ENCODE assay signal across 25 cellular contexts in the genomic region with DNA sequence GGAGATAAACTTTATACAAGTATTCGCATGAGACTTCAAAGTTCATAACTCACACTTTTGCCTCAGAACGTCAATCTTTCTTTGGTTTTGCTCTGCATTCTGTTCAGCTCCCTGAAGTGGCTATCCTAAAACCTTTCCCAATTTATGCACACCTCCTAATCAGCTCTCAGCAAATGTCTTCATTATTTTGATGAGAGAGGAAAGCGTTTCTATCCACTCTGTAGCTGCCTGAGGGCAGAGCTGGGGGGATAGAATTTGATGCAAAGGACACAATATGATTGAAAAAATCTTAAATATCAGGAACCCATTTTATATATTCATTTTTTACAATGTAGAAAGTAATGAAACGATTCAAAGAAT.
DNase-seq lines count a peak whose midpoint lies in the region; ATAC-seq and TF ChIP-seq lines count a peak whose summit lies in the region.
"Had no signal": no experiment of that assay in that cellular context is flagged by ENCODE, and none has a peak within 500 bp of the region (broad histone marks: within the 10 kb centered on the region; RNA-seq: fewer than 3 reads in every experiment).

No MANE protein-coding gene starts in this region.

- H3K36me3 Mint-ChIP-seq in MCF 10A (ENCODE audit: insufficient read depth, unreplicated experiment): no peaks in the 10 kb centered on the region
- H3K36me3 Mint-ChIP-seq in progenitor cell of endocrine pancreas (ENCODE audit: insufficient read depth): peaks cover 2% of the 10 kb centered on the region
- H3K36me3 Mint-ChIP-seq: activated naive CD8-positive, alpha-beta T cell; naive thymus-derived CD4-positive, alpha-beta T cell had no signal

- H3K36me3 ChIP-seq in breast epithelium (no peaks in the 10 kb centered on the region), PC-9 (ENCODE audit: low read depth) (no peaks in the 10 kb centered on the region)
- H3K36me3 ChIP-seq: HAP-1, left lung, tibial nerve had no signal

- intact Hi-C loops in MCF 10A (cut with micrococcal nuclease) (no loop called here), breast epithelium (cut with DNase I; ENCODE audit: low total_unique reads) (no loop called here), PC-9 (cut with micrococcal nuclease; ENCODE audit: unreplicated experiment) (no loop called here)

- H3K4me3 Mint-ChIP-seq in MCF 10A (ENCODE audit: unreplicated experiment): no peak overlapping the region
- no peak overlapping the region for H3K4me3 Mint-ChIP-seq in progenitor cell of endocrine pancreas (ENCODE audit: low read depth)
- H3K4me3 Mint-ChIP-seq: activated CD8-positive, alpha-beta T cell treated with anti-CD3 and anti-CD28 coated beads for 36 hours; activated naive CD8-positive, alpha-beta T cell; central memory CD8-positive, alpha-beta T cell; mesothelial cell of epicardium; naive thymus-derived CD4-positive, alpha-beta T cell had no signal

- H3K4me2 ChIP-seq in PC-9: peak overlapping the region; percentile 37

- POLR2A ChIA-PET in MCF 10A (lab: Yijun Ruan, JAX): interaction anchor here (0.9 to 1.3 kb wide), 5 partner anchors 9 to 178 kb away, joined by 3 to 5 read pairs (median 3); partner anchors contain the start of gene STX7
- POLR2A ChIA-PET in PC-9 (lab: Charles Lee; ENCODE audit: unreplicated experiment): no interaction called here

- H3K9me3 ChIP-seq in breast epithelium (no peaks in the 10 kb centered on the region), PC-9 (ENCODE audit: insufficient read depth, low read depth) (no peaks in the 10 kb centered on the region)
- H3K9me3 ChIP-seq: HAP-1, left lung had no signal

- H2AFZ ChIP-seq in PC-9: no peak overlapping the region

- H3K27ac Mint-ChIP-seq in MCF 10A (ENCODE audit: low read depth, unreplicated experiment) (peak overlapping the region; percentile 14), progenitor cell of endocrine pancreas (peak overlapping the region; percentile 35)
- H3K27ac Mint-ChIP-seq: activated CD8-positive, alpha-beta T cell treated with anti-CD3 and anti-CD28 coated beads for 36 hours; activated naive CD8-positive, alpha-beta T cell; naive thymus-derived CD4-positive, alpha-beta T cell had no signal

- no peaks in the 10 kb centered on the region for H3K4me1 ChIP-seq in breast epithelium
- H3K4me1 ChIP-seq in PC-9 (replicated peaks; ENCODE audit: insufficient read depth): peaks cover 32% of the 10 kb centered on the region
- H3K4me1 ChIP-seq: HAP-1, left lung had no signal

- no peaks in the 10 kb centered on the region for H3K79me2 ChIP-seq in PC-9 (ENCODE audit: low read depth)

- no peak for DNase-seq in MCF 10A (ENCODE audit: unreplicated experiment)
- no peak for DNase-seq in breast epithelium (ENCODE audit: low spot score in 2 of 2)
- no peak for DNase-seq in PC-9
- no peak for DNase-seq in epithelial cell of prostate (ENCODE audit: low read depth, low spot score)
- DNase-seq in progenitor cell of endocrine pancreas (ENCODE audit: low spot score, unreplicated experiment): no peak
- no peak for DNase-seq in NCI-H510A (lab: John Stamatoyannopoulos, UW)
- no peak for DNase-seq in NCI-H1092 (lab: John Stamatoyannopoulos, UW)
- DNase-seq: activated CD8-positive, alpha-beta T cell treated with anti-CD3 and anti-CD28 coated beads for 36 hours; activated effector memory CD4-positive, alpha-beta T cell treated with Interleukin-2 at 50 U/mL for 16 hours; aorta; DMS79; GDM1; left lung; naive thymus-derived CD4-positive, alpha-beta T cell; NCI-H1694 treated with DMSO at 0.1 percent for 48 hours; NCI-H526 treated with DMSO at 0.1 percent for 48 hours; stimulated activated CD4-positive, alpha-beta T cell treated with anti-CD3 and anti-CD28 coated beads, Interleukin-2, amount 100 ng/mL, for 48 hours; T-helper 1 cell had no signal

- ATAC-seq in HG03135 (IDR thresholded peaks at IDR 0.05; ENCODE audit: unreplicated experiment): no peak
- ATAC-seq: activated CD4-positive, CD25-positive, alpha-beta regulatory T cell treated with anti-CD3 and anti-CD28 coated beads, Interleukin-2, amount 50 U/mL, for 24 hours; activated CD8-positive, alpha-beta T cell treated with anti-CD3 and anti-CD28 coated beads for 36 hours; naive thymus-derived CD4-positive, alpha-beta T cell had no signal

- H3F3A ChIP-seq in PC-9 (ENCODE audit: insufficient read depth, low read depth): 0 out of 2 replicates have a peak, but pooled peaks cover 6% of the 10 kb centered on the region

- H4K20me1 ChIP-seq in PC-9 (ENCODE audit: insufficient read depth): no peaks in the 10 kb centered on the region

- H3K27me3 Mint-ChIP-seq in MCF 10A (ENCODE audit: insufficient read depth, unreplicated experiment): no peaks in the 10 kb centered on the region
- no peaks in the 10 kb centered on the region for H3K27me3 Mint-ChIP-seq in progenitor cell of endocrine pancreas

- H3K4me3 ChIP-seq in breast epithelium: no peak overlapping the region
- H3K4me3 ChIP-seq in PC-9: no peak overlapping the region
- H3K4me3 ChIP-seq: HAP-1, left lung, tibial nerve had no signal

- H3K4me1 Mint-ChIP-seq in MCF 10A (ENCODE audit: insufficient read depth, unreplicated experiment): peaks cover 20% of the 10 kb centered on the region
- H3K4me1 Mint-ChIP-seq in progenitor cell of endocrine pancreas (ENCODE audit: low read depth): peaks cover 19% of the 10 kb centered on the region
- H3K4me1 Mint-ChIP-seq: central memory CD8-positive, alpha-beta T cell had no signal

- H3K27me3 ChIP-seq in breast epithelium: no peaks in the 10 kb centered on the region
- H3K27me3 ChIP-seq in PC-9 (ENCODE audit: insufficient read depth, low read depth): no peaks in the 10 kb centered on the region
- H3K27me3 ChIP-seq: left lung, tibial nerve had no signal

- TF ChIP-seq POLR2A in breast epithelium (IDR thresholded peaks at IDR 0.05): no peak

- BruUV-seq in MCF 10A (replicated peaks; lab: Mats Ljungman, UMichigan) (no TSS peak), PC-9 (replicated peaks; lab: Mats Ljungman, UMichigan) (no TSS peak)

- H3K27ac ChIP-seq in breast epithelium: no peak overlapping the region
- H3K27ac ChIP-seq in PC-9: no peak overlapping the region
- H3K27ac ChIP-seq in epithelial cell of prostate: peak overlapping the region; percentile 2
- H3K27ac ChIP-seq: left lung, tibial nerve had no signal

- H3K9me2 ChIP-seq in PC-9 (ENCODE audit: insufficient read depth): no peaks in the 10 kb centered on the region

- H3K9me3 Mint-ChIP-seq in MCF 10A (ENCODE audit: unreplicated experiment): no peaks in the 10 kb centered on the region
- H3K9me3 Mint-ChIP-seq in progenitor cell of endocrine pancreas (ENCODE audit: low read depth): peaks cover 2% of the 10 kb centered on the region
- H3K9me3 Mint-ChIP-seq: activated CD8-positive, alpha-beta T cell treated with anti-CD3 and anti-CD28 coated beads for 36 hours; central memory CD8-positive, alpha-beta T cell had no signal

- CTCF ChIA-PET in MCF 10A (lab: Yijun Ruan, JAX): interaction anchor here (0.7 to 2.4 kb wide), 6 partner anchors 10 to 150 kb away, joined by 3 to 11 read pairs (median 4); no protein-coding TSS in a partner anchor
- CTCF ChIA-PET in PC-9 (lab: Charles Lee): interaction anchor here (0.6 kb wide), 1 partner anchor 59 kb away, joined by 3 read pairs; no protein-coding TSS in a partner anchor

- no peak for TF ChIP-seq CTCF in MCF 10A (IDR thresholded peaks at IDR 0.05; ENCODE audit: unreplicated experiment)
- TF ChIP-seq CTCF in breast epithelium (IDR thresholded peaks at IDR 0.05): no peak
- no peak for TF ChIP-seq CTCF in PC-9 (conservative IDR thresholded peaks at IDR 0.05)
- TF ChIP-seq CTCF in progenitor cell of endocrine pancreas (IDR thresholded peaks at IDR 0.05; ENCODE audit: unreplicated experiment): no peak
